1 cellular context compared by ENCODE assay signal in the genomic region with DNA sequence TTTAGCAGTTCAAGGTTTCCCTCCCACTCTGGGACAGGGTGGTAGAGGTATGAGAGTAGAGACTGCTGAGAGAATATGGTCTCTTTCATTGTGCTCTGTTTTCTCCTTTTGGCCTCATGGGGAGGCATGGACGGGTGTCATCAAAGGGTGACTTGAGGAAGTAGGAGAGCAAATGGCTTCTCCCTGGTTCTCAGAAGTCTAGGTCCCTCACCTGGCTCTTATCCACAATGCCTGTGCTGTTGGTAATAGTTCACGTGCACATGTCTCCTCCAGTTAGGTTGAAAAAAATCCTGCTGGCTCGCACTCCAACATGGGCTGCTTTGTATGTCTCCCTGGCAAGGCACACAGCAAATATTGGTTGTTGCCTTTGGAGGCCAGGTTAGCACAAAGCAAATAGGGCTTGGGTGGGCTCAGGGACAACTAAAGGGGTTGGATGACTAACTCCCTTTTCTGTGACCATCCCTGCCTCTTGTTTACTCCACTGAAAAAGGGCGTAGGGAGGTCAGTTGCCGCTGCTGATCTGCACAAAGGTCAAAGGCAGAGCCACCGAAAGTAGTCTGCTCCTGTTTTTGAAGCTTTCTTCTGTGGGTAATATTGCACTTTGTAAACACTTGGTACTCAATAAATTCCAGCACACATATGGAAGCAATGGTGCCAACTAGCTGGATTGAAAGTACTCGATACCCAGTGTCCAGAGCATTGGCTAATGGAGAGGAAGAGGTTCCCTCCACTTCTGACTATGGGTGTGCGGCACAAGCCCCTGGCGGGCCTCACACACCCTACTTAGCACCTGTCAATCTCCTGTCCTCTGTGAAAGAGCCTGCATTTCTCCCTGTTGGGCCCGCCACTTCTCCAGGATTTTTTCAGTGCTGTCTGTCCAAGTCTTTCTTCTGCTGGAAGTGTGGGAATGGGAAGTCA.
A peak's percentile ranks its signal among the peaks of the same experiment; 100 is the strongest.
TF ChIP-seq lines count a peak whose summit lies in the region.

No MANE protein-coding gene starts in this region.

TF ChIP-seq in GM23338, 12 proteins besides CTCF, POLR2A, EP300 and RAD21 (continued from another document):
- TF ChIP-seq, protein P1, sequence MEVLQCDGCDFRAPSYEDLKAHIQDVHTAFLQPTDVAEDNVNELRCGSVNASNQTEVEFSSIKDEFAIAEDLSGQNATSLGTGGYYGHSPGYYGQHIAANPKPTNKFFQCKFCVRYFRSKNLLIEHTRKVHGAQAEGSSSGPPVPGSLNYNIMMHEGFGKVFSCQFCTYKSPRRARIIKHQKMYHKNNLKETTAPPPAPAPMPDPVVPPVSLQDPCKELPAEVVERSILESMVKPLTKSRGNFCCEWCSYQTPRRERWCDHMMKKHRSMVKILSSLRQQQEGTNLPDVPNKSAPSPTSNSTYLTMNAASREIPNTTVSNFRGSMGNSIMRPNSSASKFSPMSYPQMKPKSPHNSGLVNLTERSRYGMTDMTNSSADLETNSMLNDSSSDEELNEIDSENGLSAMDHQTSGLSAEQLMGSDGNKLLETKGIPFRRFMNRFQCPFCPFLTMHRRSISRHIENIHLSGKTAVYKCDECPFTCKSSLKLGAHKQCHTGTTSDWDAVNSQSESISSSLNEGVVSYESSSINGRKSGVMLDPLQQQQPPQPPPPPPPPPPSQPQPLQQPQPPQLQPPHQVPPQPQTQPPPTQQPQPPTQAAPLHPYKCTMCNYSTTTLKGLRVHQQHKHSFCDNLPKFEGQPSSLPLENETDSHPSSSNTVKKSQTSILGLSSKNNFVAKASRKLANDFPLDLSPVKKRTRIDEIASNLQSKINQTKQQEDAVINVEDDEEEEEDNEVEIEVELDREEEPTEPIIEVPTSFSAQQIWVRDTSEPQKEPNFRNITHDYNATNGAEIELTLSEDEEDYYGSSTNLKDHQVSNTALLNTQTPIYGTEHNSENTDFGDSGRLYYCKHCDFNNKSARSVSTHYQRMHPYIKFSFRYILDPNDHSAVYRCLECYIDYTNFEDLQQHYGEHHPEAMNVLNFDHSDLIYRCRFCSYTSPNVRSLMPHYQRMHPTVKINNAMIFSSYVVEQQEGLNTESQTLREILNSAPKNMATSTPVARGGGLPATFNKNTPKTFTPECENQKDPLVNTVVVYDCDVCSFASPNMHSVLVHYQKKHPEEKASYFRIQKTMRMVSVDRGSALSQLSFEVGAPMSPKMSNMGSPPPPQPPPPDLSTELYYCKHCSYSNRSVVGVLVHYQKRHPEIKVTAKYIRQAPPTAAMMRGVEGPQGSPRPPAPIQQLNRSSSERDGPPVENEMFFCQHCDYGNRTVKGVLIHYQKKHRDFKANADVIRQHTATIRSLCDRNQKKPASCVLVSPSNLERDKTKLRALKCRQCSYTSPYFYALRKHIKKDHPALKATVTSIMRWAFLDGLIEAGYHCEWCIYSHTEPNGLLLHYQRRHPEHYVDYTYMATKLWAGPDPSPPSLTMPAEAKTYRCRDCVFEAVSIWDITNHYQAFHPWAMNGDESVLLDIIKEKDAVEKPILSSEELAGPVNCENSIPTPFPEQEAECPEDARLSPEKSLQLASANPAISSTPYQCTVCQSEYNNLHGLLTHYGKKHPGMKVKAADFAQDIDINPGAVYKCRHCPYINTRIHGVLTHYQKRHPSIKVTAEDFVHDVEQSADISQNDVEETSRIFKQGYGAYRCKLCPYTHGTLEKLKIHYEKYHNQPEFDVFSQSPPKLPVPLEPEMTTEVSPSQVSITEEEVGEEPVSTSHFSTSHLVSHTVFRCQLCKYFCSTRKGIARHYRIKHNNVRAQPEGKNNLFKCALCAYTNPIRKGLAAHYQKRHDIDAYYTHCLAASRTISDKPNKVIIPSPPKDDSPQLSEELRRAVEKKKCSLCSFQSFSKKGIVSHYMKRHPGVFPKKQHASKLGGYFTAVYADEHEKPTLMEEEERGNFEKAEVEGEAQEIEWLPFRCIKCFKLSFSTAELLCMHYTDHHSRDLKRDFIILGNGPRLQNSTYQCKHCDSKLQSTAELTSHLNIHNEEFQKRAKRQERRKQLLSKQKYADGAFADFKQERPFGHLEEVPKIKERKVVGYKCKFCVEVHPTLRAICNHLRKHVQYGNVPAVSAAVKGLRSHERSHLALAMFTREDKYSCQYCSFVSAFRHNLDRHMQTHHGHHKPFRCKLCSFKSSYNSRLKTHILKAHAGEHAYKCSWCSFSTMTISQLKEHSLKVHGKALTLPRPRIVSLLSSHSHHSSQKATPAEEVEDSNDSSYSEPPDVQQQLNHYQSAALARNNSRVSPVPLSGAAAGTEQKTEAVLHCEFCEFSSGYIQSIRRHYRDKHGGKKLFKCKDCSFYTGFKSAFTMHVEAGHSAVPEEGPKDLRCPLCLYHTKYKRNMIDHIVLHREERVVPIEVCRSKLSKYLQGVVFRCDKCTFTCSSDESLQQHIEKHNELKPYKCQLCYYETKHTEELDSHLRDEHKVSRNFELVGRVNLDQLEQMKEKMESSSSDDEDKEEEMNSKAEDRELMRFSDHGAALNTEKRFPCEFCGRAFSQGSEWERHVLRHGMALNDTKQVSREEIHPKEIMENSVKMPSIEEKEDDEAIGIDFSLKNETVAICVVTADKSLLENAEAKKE (CRISPR knock-in tag; IDR thresholded peaks at IDR 0.05) = 0 out of 2 replicates have a peak, but pooled peaks have one; percentile 5
